In the genomic region with DNA sequence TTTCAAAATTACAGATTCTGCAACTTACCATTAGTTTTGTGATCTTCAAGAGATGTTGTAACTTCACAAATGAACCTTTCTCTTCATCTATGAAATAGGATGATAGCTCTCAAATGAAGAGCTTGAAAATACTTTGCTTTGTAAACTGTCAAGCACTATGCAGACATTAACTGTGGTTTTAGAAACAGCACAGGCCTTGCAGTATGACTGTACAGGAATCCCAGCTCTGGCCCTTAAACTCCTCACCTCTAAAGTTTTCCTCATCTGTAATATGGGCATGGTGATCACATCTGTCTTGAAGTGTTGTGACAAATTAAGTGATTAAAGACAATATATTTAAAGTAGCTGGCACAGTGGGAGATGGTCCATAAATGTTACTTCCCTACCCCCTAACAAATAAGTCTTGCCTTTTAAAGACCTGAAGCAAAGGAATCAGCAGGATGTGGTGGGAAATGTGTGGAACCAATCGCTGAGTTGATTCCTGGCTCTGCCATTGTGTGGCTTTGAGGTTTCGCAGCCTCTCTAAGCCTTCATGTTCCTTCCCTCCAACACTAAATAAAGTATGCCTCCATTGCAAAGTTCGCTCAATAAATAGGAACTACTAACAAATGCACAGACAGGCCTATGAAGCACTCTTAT, we compare ENCODE assay signal across 8 cellular contexts. TPM values are rescaled to one million over a fixed set of nuclear protein-coding genes. Genes with fewer than 3 reads are reported as not detected.
DNase-seq lines count a peak whose midpoint lies in the region; ATAC-seq, FAIRE-seq and TF ChIP-seq lines count a peak whose summit lies in the region.

No MANE protein-coding gene starts in this region.

- H3K36me3 ChIP-seq in CD8-positive, alpha-beta T cell (ENCODE audit: insufficient read depth, low read length): no peaks in the 10 kb centered on the region
- no peaks in the 10 kb centered on the region for H3K36me3 ChIP-seq in astrocyte (ENCODE audit: insufficient read depth, low read length)
- H3K36me3 ChIP-seq in naive thymus-derived CD4-positive, alpha-beta T cell (ENCODE audit: control insufficient read depth in 2 of 3, insufficient read depth in 3 of 3, low read length in 3 of 3): no peaks in the 10 kb centered on the region

- H3K9ac ChIP-seq in astrocyte (ENCODE audit: low read length): no peak overlapping the region

- peak in 5 of 7 experiments; percentile 26 to 57 (median 44) for DNase-seq in CD8-positive, alpha-beta T cell
- DNase-seq in astrocyte (ENCODE audit: low read depth) (no peak), nucleus accumbens (lab: John Stamatoyannopoulos, UW) (no peak), inferior parietal cortex (ENCODE audit: extremely low spot score) (no peak), DMS79 treated with DMSO at 0.1 percent for 48 hours (lab: John Stamatoyannopoulos, UW) (no peak), NCI-H446 (lab: John Stamatoyannopoulos, UW) (no peak)
- DNase-seq in naive thymus-derived CD4-positive, alpha-beta T cell: peak in 7 of 9 donors; percentile 31 to 60 (median 55)

- POLR2A ChIA-PET in CD8-positive, alpha-beta T cell (lab: Charles Lee): interaction anchor here (0.7 to 3.2 kb wide), 21 partner anchors 9 to 299 kb away, joined by 3 to 29 read pairs (median 5); a partner anchor contains a TSS
- POLR2A ChIA-PET in naive thymus-derived CD4-positive, alpha-beta T cell (lab: Charles Lee): interaction anchor here (0.6 to 10.5 kb wide), 13 partner anchors 10 to 451 kb away, joined by 3 to 248 read pairs (median 7); a partner anchor contains a TSS

- H3K9me3 ChIP-seq in CD8-positive, alpha-beta T cell (ENCODE audit: low read length): no peaks in the 10 kb centered on the region
- H3K9me3 ChIP-seq in astrocyte (ENCODE audit: insufficient read depth, low read depth, low read length): no peaks in the 10 kb centered on the region
- no peaks in the 10 kb centered on the region for H3K9me3 ChIP-seq in naive thymus-derived CD4-positive, alpha-beta T cell (ENCODE audit: control insufficient read depth in 2 of 3, low read length in 3 of 3)

- H3K4me1 Mint-ChIP-seq in CD8-positive, alpha-beta T cell (ENCODE audit: low read depth): peaks cover 56% of the 10 kb centered on the region
- H3K4me1 Mint-ChIP-seq in astrocyte (ENCODE audit: low read depth, unreplicated experiment): peaks cover 24% of the 10 kb centered on the region
- peaks cover 38 to 72% (median 54%) of the 10 kb centered on the region in 7 donors for H3K4me1 Mint-ChIP-seq in naive thymus-derived CD4-positive, alpha-beta T cell

- H3K36me3 Mint-ChIP-seq in CD8-positive, alpha-beta T cell: no peaks in the 10 kb centered on the region
- H3K36me3 Mint-ChIP-seq in astrocyte (ENCODE audit: low read depth, unreplicated experiment): no peaks in the 10 kb centered on the region
- H3K36me3 Mint-ChIP-seq in naive thymus-derived CD4-positive, alpha-beta T cell: peaks cover 0 to 5% (median 0%) of the 10 kb centered on the region in 5 donors

- H3K4me3 Mint-ChIP-seq in CD8-positive, alpha-beta T cell: peak overlapping the region; percentile 92
- peak overlapping the region; percentile 75 for H3K4me3 Mint-ChIP-seq in astrocyte (ENCODE audit: unreplicated experiment)
- peak overlapping the region; percentile 83 to 93 (median 89) for H3K4me3 Mint-ChIP-seq in naive thymus-derived CD4-positive, alpha-beta T cell

- peak overlapping the region; percentile 36 for H3K4me3 ChIP-seq in CD8-positive, alpha-beta T cell (ENCODE audit: low read depth, low read length)
- H3K4me3 ChIP-seq in astrocyte (ENCODE audit: insufficient read depth, low read depth, low read length): no peak overlapping the region
- peak overlapping the region; percentile 68 for H3K4me3 ChIP-seq in naive thymus-derived CD4-positive, alpha-beta T cell (ENCODE audit: low read length)

- peak; percentile 28 for ATAC-seq in CD8-positive, alpha-beta T cell
- peak; percentile 5 for ATAC-seq in HG03280 (IDR thresholded peaks at IDR 0.05; ENCODE audit: unreplicated experiment)
- peak; percentile 38 for ATAC-seq in naive thymus-derived CD4-positive, alpha-beta T cell

- CTCF ChIA-PET in CD8-positive, alpha-beta T cell (lab: Charles Lee): interaction anchor here (0.8 to 16.9 kb wide), 8 partner anchors 9 to 128 kb away, joined by 3 to 349 read pairs (median 5); a partner anchor contains a TSS
- CTCF ChIA-PET in naive thymus-derived CD4-positive, alpha-beta T cell (lab: Charles Lee): interaction anchor here (0.6 to 4.9 kb wide), 12 partner anchors 9 to 164 kb away, joined by 3 to 52 read pairs (median 4); a partner anchor contains a TSS

- peaks cover 55% of the 10 kb centered on the region for H3K4me1 ChIP-seq in CD8-positive, alpha-beta T cell (ENCODE audit: insufficient read depth, low read length)
- peaks cover 31% of the 10 kb centered on the region for H3K4me1 ChIP-seq in astrocyte (ENCODE audit: insufficient read depth, low read length)
- H3K4me1 ChIP-seq in naive thymus-derived CD4-positive, alpha-beta T cell (ENCODE audit: control insufficient read depth in 2 of 2, insufficient read depth in 2 of 2, low read length in 2 of 2): peaks cover 53 to 54% of the 10 kb centered on the region in 2 donors

- H4K20me1 ChIP-seq in astrocyte (ENCODE audit: insufficient read depth, low read length): no peaks in the 10 kb centered on the region

- peak overlapping the region; percentile 80 for H3K4me2 ChIP-seq in astrocyte (ENCODE audit: low read length)

- peak overlapping the region; percentile 97 for H3K27ac Mint-ChIP-seq in CD8-positive, alpha-beta T cell
- H3K27ac Mint-ChIP-seq in astrocyte (ENCODE audit: unreplicated experiment): peak overlapping the region; percentile 90
- H3K27ac Mint-ChIP-seq in naive thymus-derived CD4-positive, alpha-beta T cell: peak overlapping the region; percentile 92 to 97 (median 94)

- H2AFZ ChIP-seq in astrocyte (ENCODE audit: low read depth, low read length): no peak overlapping the region

- no peaks in the 10 kb centered on the region for H3K27me3 Mint-ChIP-seq in CD8-positive, alpha-beta T cell (ENCODE audit: low read depth)
- no peaks in the 10 kb centered on the region for H3K27me3 Mint-ChIP-seq in astrocyte (ENCODE audit: low read depth, unreplicated experiment)
- H3K27me3 Mint-ChIP-seq in naive thymus-derived CD4-positive, alpha-beta T cell: no peaks in the 10 kb centered on the region

- peak overlapping the region; percentile 41 for H3K27ac ChIP-seq in CD8-positive, alpha-beta T cell (ENCODE audit: low read depth, low read length)
- H3K27ac ChIP-seq in astrocyte (ENCODE audit: low read depth, low read length): no peak overlapping the region
- H3K27ac ChIP-seq in naive thymus-derived CD4-positive, alpha-beta T cell (ENCODE audit: low read depth, low read length): peak overlapping the region; percentile 76

- no peaks in the 10 kb centered on the region for H3K27me3 ChIP-seq in CD8-positive, alpha-beta T cell (ENCODE audit: insufficient read depth, low read length)
- no peaks in the 10 kb centered on the region for H3K27me3 ChIP-seq in astrocyte (ENCODE audit: insufficient read depth, low read length)
- H3K27me3 ChIP-seq in naive thymus-derived CD4-positive, alpha-beta T cell (ENCODE audit: control insufficient read depth in 2 of 2, insufficient read depth in 2 of 2, low read length in 2 of 2): no peaks in the 10 kb centered on the region

- no peaks in the 10 kb centered on the region for H3K9me3 Mint-ChIP-seq in CD8-positive, alpha-beta T cell
- no peaks in the 10 kb centered on the region for H3K9me3 Mint-ChIP-seq in astrocyte (ENCODE audit: unreplicated experiment)
- H3K9me3 Mint-ChIP-seq in naive thymus-derived CD4-positive, alpha-beta T cell: peaks cover 0 to 4% (median 0%) of the 10 kb centered on the region in 11 donors

- H3K79me2 ChIP-seq in astrocyte (ENCODE audit: insufficient read depth, low read length): no peaks in the 10 kb centered on the region

- TF ChIP-seq CTCF in CD8-positive, alpha-beta T cell (IDR thresholded peaks at IDR 0.05): no peak
- TF ChIP-seq CTCF in astrocyte (IDR thresholded peaks at IDR 0.05; ENCODE audit: insufficient read depth, low read depth, low read length): no peak

- FAIRE-seq in astrocyte (lab: Jason Lieb, UNC): no peak

- intact Hi-C loops in CD8-positive, alpha-beta T cell (cut with DNase I, micrococcal nuclease): loop anchor here (1.0 to 5.0 kb wide), 5 partner anchors 12 to 309 kb away; a partner anchor contains a TSS
- intact Hi-C loops in naive thymus-derived CD4-positive, alpha-beta T cell (cut with micrococcal nuclease): loop anchor here (1.0 to 5.0 kb wide), 5 partner anchors 13 to 309 kb away; a partner anchor contains a TSS

RNA-seq across cellular contexts. Expression of a gene that starts 5.5 kb away (rescaled TPM):
- 100 to 1,000 TPM; 257 to 278 TPM for total RNA-seq in CD8-positive, alpha-beta T cell
- 260 and 271 TPM in 2 replicates for total RNA-seq in astrocyte
- 100 to 1,000 TPM; 196 to 449 (median 271) TPM for total RNA-seq in naive thymus-derived CD4-positive, alpha-beta T cell
- polyA plus RNA-seq in naive thymus-derived CD4-positive, alpha-beta T cell: 100 to 1,000 TPM; 276 to 398 TPM

Comparison
In these comparisons a context has a peak if more than half of its experiments do, and no peak if none do; other contexts are left out.
1. DNase-seq: peak in CD8-positive, alpha-beta T cell (5 of 7) and naive thymus-derived CD4-positive, alpha-beta T cell (7 of 9); none in astrocyte (single experiment), nucleus accumbens (0 of 56), inferior parietal cortex (single experiment), DMS79 treated with DMSO at 0.1 percent for 48 hours (single experiment) and NCI-H446 (0 of 2).
2. Peak in every context shown above with its lines, with median percentiles within 50 percentile points of each other: ATAC-seq, H3K27ac Mint-ChIP-seq and H3K4me3 Mint-ChIP-seq.